8 cellular contexts compared by ENCODE assay signal in genomic region chr2:27322766-27323591, GRCh38. TPM values are rescaled to one million over a fixed set of nuclear protein-coding genes. Genes with fewer than 3 reads are reported as not detected.
DNase-seq lines count a peak whose midpoint lies in the region; ATAC-seq and TF ChIP-seq lines count a peak whose summit lies in the region.

Gene MPV17, minus strand, starts transcription at chr2:27323097. Its CDS starts 580 bp downstream, at chr2:27322517.

- H3K4me3 Mint-ChIP-seq in activated naive CD8-positive, alpha-beta T cell treated with anti-CD3 and anti-CD28 coated beads, Interleukin-2, amount 50 U/mL, for 24 hours: peak within 1 kb of the TSS; percentile 99

- intact Hi-C loops in tibial artery (cut with DNase I; ENCODE audit: low total_unique reads): no loop called here

- H3K4me2 ChIP-seq in parathyroid adenoma (ENCODE audit: low read length): peak within 1 kb of the TSS; percentile 96

- peaks cover 17% of the 10 kb centered on the region for H3K36me3 Mint-ChIP-seq in activated naive CD8-positive, alpha-beta T cell treated with anti-CD3 and anti-CD28 coated beads, Interleukin-2, amount 50 U/mL, for 24 hours (ENCODE audit: low read depth)

- H3K4me3 ChIP-seq in GM12865 (ENCODE audit: low read depth, low read length): peak within 1 kb of the TSS; percentile 68
- peak within 1 kb of the TSS; percentile 77 for H3K4me3 ChIP-seq in cardiac muscle cell
- H3K4me3 ChIP-seq in parathyroid adenoma (ENCODE audit: low read depth, low read length): peak within 1 kb of the TSS; percentile 95
- peak within 1 kb of the TSS; percentile 60 to 68 for H3K4me3 ChIP-seq in tibial artery

- DNase-seq in GM12865 (ENCODE audit: low read depth) (peak; percentile 95), NCI-H1417 (lab: John Stamatoyannopoulos, UW) (peak; percentile 92 to 94 (median 94)), SW480 (ENCODE audit: low spot score) (peak; percentile 96), cardiac muscle cell (ENCODE audit: low read depth in 1 of 2, low spot score in 1 of 2) (peak; percentile 94 to 96), tibial artery (peak; percentile 89 to 95)
- peak; percentile 91 for DNase-seq in activated naive CD8-positive, alpha-beta T cell treated with anti-CD3 and anti-CD28 coated beads, Interleukin-2, amount 50 U/mL, for 24 hours

- H3K4me1 Mint-ChIP-seq in activated naive CD8-positive, alpha-beta T cell treated with anti-CD3 and anti-CD28 coated beads, Interleukin-2, amount 50 U/mL, for 24 hours: peaks cover 19% of the 10 kb centered on the region

- H3K27ac Mint-ChIP-seq in activated naive CD8-positive, alpha-beta T cell treated with anti-CD3 and anti-CD28 coated beads, Interleukin-2, amount 50 U/mL, for 24 hours: peak within 1 kb of the TSS; percentile 99

- H3K27me3 ChIP-seq in cardiac muscle cell (no peaks in the 10 kb centered on the region), parathyroid adenoma (ENCODE audit: control insufficient read depth, insufficient read depth, low read length) (no peaks in the 10 kb centered on the region), tibial artery (no peaks in the 10 kb centered on the region)

- peak within 1 kb of the TSS; percentile 90 for H2AFZ ChIP-seq in parathyroid adenoma

- no peaks in the 10 kb centered on the region for H3K79me2 ChIP-seq in parathyroid adenoma

- H3K36me3 ChIP-seq in cardiac muscle cell: peaks cover 8% of the 10 kb centered on the region
- H3K36me3 ChIP-seq in parathyroid adenoma (ENCODE audit: control insufficient read depth, insufficient read depth, low read length): no peaks in the 10 kb centered on the region
- H3K36me3 ChIP-seq in tibial artery: peaks cover 16 to 23% (median 19%) of the 10 kb centered on the region in 3 donors

- no peaks in the 10 kb centered on the region for H3K27me3 Mint-ChIP-seq in activated naive CD8-positive, alpha-beta T cell treated with anti-CD3 and anti-CD28 coated beads, Interleukin-2, amount 50 U/mL, for 24 hours

- peak; percentile 95 for ATAC-seq in HG02759 (IDR thresholded peaks at IDR 0.05; ENCODE audit: unreplicated experiment)
- peak; percentile 97 for ATAC-seq in activated naive CD8-positive, alpha-beta T cell treated with anti-CD3 and anti-CD28 coated beads, Interleukin-2, amount 50 U/mL, for 24 hours

- H3K27ac ChIP-seq in cardiac muscle cell: peak within 1 kb of the TSS; percentile 99
- H3K27ac ChIP-seq in parathyroid adenoma: peak within 1 kb of the TSS; percentile 97
- H3K27ac ChIP-seq in tibial artery: peak within 1 kb of the TSS; percentile 81 to 90

- no peaks in the 10 kb centered on the region for H3K9me3 Mint-ChIP-seq in activated naive CD8-positive, alpha-beta T cell treated with anti-CD3 and anti-CD28 coated beads, Interleukin-2, amount 50 U/mL, for 24 hours

- no peak for TF ChIP-seq CTCF in GM12865 (IDR thresholded peaks at IDR 0.05; ENCODE audit: insufficient read depth, low read depth, low read length, missing control alignments)
- no peak for TF ChIP-seq CTCF in cardiac muscle cell (IDR thresholded peaks at IDR 0.05; ENCODE audit: low read depth, low read length)
- TF ChIP-seq CTCF in parathyroid adenoma (IDR thresholded peaks at IDR 0.05): no peak
- no peak for TF ChIP-seq CTCF in tibial artery (IDR thresholded peaks at IDR 0.05)

- H3K9me3 ChIP-seq in cardiac muscle cell (ENCODE audit: low read depth): no peaks in the 10 kb centered on the region
- no peaks in the 10 kb centered on the region for H3K9me3 ChIP-seq in parathyroid adenoma (ENCODE audit: control insufficient read depth, low read length)
- no peaks in the 10 kb centered on the region for H3K9me3 ChIP-seq in tibial artery

- H3K9ac ChIP-seq in parathyroid adenoma: peak within 1 kb of the TSS; percentile 95

- H3K4me1 ChIP-seq in cardiac muscle cell (ENCODE audit: low read depth) (peaks cover 8% of the 10 kb centered on the region), parathyroid adenoma (peaks cover 18% of the 10 kb centered on the region), tibial artery (peaks cover 0 to 25% (median 16%) of the 10 kb centered on the region in 4 donors)

RNA-seq across cellular contexts. Expression of gene MPV17, which starts in this region (rescaled TPM):
- total RNA-seq in cardiac muscle cell: 56.3 and 88.7 TPM in 2 replicates
- 70.8 and 90.5 TPM in 2 replicates for polyA plus RNA-seq in cardiac muscle cell

Comparison
In these comparisons a context has a peak if more than half of its experiments do, and no peak if none do; other contexts are left out.
1. Peak in every context shown above with its lines: DNase-seq, ATAC-seq, H3K4me3 ChIP-seq and H3K27ac ChIP-seq.